In the genomic region with DNA sequence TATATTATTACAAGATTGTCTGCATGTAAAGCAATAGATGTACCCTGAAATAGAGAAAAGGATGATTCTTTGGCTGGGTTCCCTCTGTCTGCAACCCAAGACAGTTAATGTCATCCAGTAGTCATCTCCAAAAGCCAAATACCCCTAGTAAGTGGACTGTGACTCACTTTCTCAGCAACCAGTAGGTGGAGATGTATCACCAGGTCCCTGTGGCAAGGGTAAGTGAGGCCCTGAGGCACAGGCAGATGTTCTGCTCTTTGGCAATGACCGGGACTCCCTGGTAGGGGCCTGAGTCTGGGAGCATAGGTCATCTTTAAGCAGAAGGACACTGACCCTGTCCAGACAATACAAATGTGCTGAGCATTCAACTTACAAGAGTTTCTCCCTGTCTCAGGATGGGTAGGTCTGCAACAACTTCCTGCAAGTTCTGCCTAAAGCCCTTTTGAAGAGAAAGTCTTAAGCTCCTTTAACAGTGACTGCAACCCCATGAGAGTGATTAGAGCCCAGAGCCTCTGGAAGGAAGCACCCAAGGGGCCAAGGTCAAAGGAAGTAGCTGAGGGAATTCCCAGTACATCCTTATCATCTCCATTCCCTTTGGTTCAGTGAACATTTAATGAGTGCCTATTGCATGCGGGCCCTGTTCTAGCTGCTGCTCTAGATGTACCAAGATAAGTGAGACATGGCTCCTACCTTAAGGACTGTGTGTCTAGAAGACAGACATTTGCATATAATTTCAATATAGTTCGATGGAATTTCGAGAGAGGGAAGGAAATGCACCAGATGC, we compare ENCODE assay signal across 8 cellular contexts. TPM values are rescaled to one million over a fixed set of nuclear protein-coding genes. Genes with fewer than 3 reads are reported as not detected.
DNase-seq lines count a peak whose midpoint lies in the region; ATAC-seq and TF ChIP-seq lines count a peak whose summit lies in the region.

No MANE protein-coding gene starts in this region.

- no peak overlapping the region for H2BK120ac ChIP-seq in IMR-90 (ENCODE audit: low read depth, low read length)

- H2BK5ac ChIP-seq in IMR-90 (ENCODE audit: low read depth, low read length, poor library complexity, severe bottlenecking): no peak overlapping the region

- no peak overlapping the region for H2BK15ac ChIP-seq in IMR-90 (ENCODE audit: low read depth, low read length)

- no peak overlapping the region for H2AFZ ChIP-seq in IMR-90 (replicated peaks; ENCODE audit: low read length, poor library complexity)

- H2AK9ac ChIP-seq in IMR-90 (replicated peaks; ENCODE audit: low read depth, low read length, poor library complexity): no peak overlapping the region

- H3K23ac ChIP-seq in IMR-90 (ENCODE audit: low read depth, low read length): no peak overlapping the region

- H3K56ac ChIP-seq in IMR-90 (ENCODE audit: extremely low read depth, insufficient read depth, low read length): no peak overlapping the region

- TF ChIP-seq RAD21 in IMR-90 (IDR thresholded peaks at IDR 0.05; ENCODE audit: low read length) (peak; percentile 61), liver (IDR thresholded peaks at IDR 0.05) (peak; percentile 64 to 68)

- peaks cover under 1% of the 10 kb centered on the region; the same call in 1 of the 2 replicates for H3K36me3 ChIP-seq in BE2C
- peaks cover 71% of the 10 kb centered on the region for H3K36me3 ChIP-seq in IMR-90 (ENCODE audit: control insufficient read depth, insufficient read depth, low read length)
- no peaks in the 10 kb centered on the region for H3K36me3 ChIP-seq in liver (ENCODE audit: control insufficient read depth in 4 of 4, insufficient read depth in 3 of 4, low read depth in 1 of 4, low read length in 3 of 4)

- no peak overlapping the region for H3K4me3 ChIP-seq in BE2C (ENCODE audit: low read depth, low read length)
- H3K4me3 ChIP-seq in IMR-90 (ENCODE audit: insufficient read depth, low read depth, low read length): no peak overlapping the region
- no peak overlapping the region for H3K4me3 ChIP-seq in astrocyte of the cerebellum (ENCODE audit: low read depth, low read length)
- H3K4me3 ChIP-seq in liver (ENCODE audit: low read depth in 1 of 3, low read length in 3 of 3): no peak overlapping the region
- H3K4me3 ChIP-seq in lower leg skin (ENCODE audit: low read depth, poor library complexity, severe bottlenecking): no peak overlapping the region

- H4K91ac ChIP-seq in IMR-90 (ENCODE audit: insufficient read depth, low read depth, low read length): no peak overlapping the region

- H4K5ac ChIP-seq in IMR-90 (ENCODE audit: low read depth, low read length): no peak overlapping the region

- CTCF ChIA-PET in IMR-90 (lab: Yijun Ruan, JAX): interaction anchor here (1.0 to 1.7 kb wide), 2 partner anchors 14 to 24 kb away, joined by 3 to 4 read pairs; no protein-coding TSS in a partner anchor

- DNase-seq in BE2C (no peak), IMR-90 (peak; percentile 75), astrocyte of the cerebellum (ENCODE audit: low read depth) (no peak), lower leg skin (ENCODE audit: low spot score in 2 of 2) (no peak), NCI-H510A (lab: John Stamatoyannopoulos, UW) (no peak), NCI-H446 treated with DMSO at 0.1 percent for 48 hours (lab: John Stamatoyannopoulos, UW) (no peak)

- no peak for TF ChIP-seq POLR2A in IMR-90 (IDR thresholded peaks at IDR 0.05; ENCODE audit: low read depth, low read length)
- no peak for TF ChIP-seq POLR2A in lower leg skin (IDR thresholded peaks at IDR 0.05)

- no peak overlapping the region for H3K14ac ChIP-seq in IMR-90 (replicated peaks; ENCODE audit: low read depth, low read length)

- dilution Hi-C loops in IMR-90 (cut with HindIII; ENCODE audit: low sequenced_read_pairs, unreplicated experiment): no loop called here

- H3K4me1 ChIP-seq in BE2C (no peaks in the 10 kb centered on the region), IMR-90 (ENCODE audit: control insufficient read depth, insufficient read depth, low read length) (peaks cover 5% of the 10 kb centered on the region), liver (ENCODE audit: control insufficient read depth in 4 of 4, insufficient read depth in 4 of 4, low read length in 3 of 4) (peaks cover 0 to 5% (median 2%) of the 10 kb centered on the region in 4 donors)

- no peak overlapping the region for H4K8ac ChIP-seq in IMR-90 (ENCODE audit: low read depth in 2 of 2, low read length in 2 of 2)

- no peak overlapping the region for H3K4ac ChIP-seq in IMR-90 (ENCODE audit: low read depth, low read length)

- H3K9me3 ChIP-seq in BE2C: no peaks in the 10 kb centered on the region
- no peaks in the 10 kb centered on the region for H3K9me3 ChIP-seq in IMR-90 (ENCODE audit: control insufficient read depth, insufficient read depth, low read length)
- no peaks in the 10 kb centered on the region for H3K9me3 ChIP-seq in liver (ENCODE audit: control insufficient read depth in 4 of 4, low read length in 3 of 4)

- H3K4me2 ChIP-seq in IMR-90 (ENCODE audit: low read depth, low read length): no peak overlapping the region

- peaks cover 0 to 41% of the 10 kb centered on the region in 2 experiments; a peak in 2 of 4 replicates for H3K79me1 ChIP-seq in IMR-90 (ENCODE audit: low read depth in 1 of 2, low read length in 2 of 2)

- peaks cover 8% of the 10 kb centered on the region for H3K9me1 ChIP-seq in IMR-90 (ENCODE audit: insufficient read depth, low read length)

- in situ Hi-C loops in IMR-90 (cut with MboI; ENCODE audit: low sequenced_read_pairs): no loop called here
- in situ Hi-C loops in astrocyte of the cerebellum (cut with HindIII; ENCODE audit: low sequenced_read_pairs): no loop called here

- POLR2A ChIA-PET in IMR-90 (lab: Charles Lee; ENCODE audit: unreplicated experiment): no interaction called here

- intact Hi-C loops in IMR-90 (cut with micrococcal nuclease) (no loop called here), lower leg skin (cut with DNase I; ENCODE audit: low total_unique reads) (no loop called here)

- no peak overlapping the region for H3K18ac ChIP-seq in IMR-90 (ENCODE audit: low read depth, low read length)

- TF ChIP-seq CTCF in BE2C (IDR thresholded peaks at IDR 0.05; ENCODE audit: low read depth, low read length): peak; percentile 41
- peak; percentile 43 for TF ChIP-seq CTCF in IMR-90 (conservative IDR thresholded peaks at IDR 0.05; ENCODE audit: low read depth, low read length)
- TF ChIP-seq CTCF in astrocyte of the cerebellum (IDR thresholded peaks at IDR 0.05; ENCODE audit: low read depth, low read length, missing control alignments): peak; percentile 41
- TF ChIP-seq CTCF in liver (IDR thresholded peaks at IDR 0.05; ENCODE audit: low read depth, low read length, missing input control): peak; percentile 18
- no peak for TF ChIP-seq CTCF in lower leg skin (IDR thresholded peaks at IDR 0.05)

- no peak overlapping the region for H2AK5ac ChIP-seq in IMR-90 (ENCODE audit: low read depth, low read length)

- BruUV-seq in IMR-90 (replicated peaks; lab: Mats Ljungman, UMichigan): no TSS peak

- no peak overlapping the region for H2BK20ac ChIP-seq in IMR-90 (ENCODE audit: low read depth, low read length)

- 100% methylated on average over 2 of the region's 4 CpGs; no CpG with 5 or more reads in 1 of the 2 experiments for WGBS in IMR-90 (ENCODE audit: extremely low coverage in 2 of 2, insufficient read length in 1 of 2), 2 experiments
- 60% methylated on average over 4 of the region's 4 CpGs for WGBS in liver
- 76 to 77% methylated on average over 3 to 4 of the region's 4 CpGs for WGBS in lower leg skin, 2 donors

- no peak overlapping the region for H3K9ac ChIP-seq in IMR-90 (ENCODE audit: low read depth, low read length)
- no peak overlapping the region for H3K9ac ChIP-seq in liver (ENCODE audit: low read depth in 1 of 2, low read length in 2 of 2)

- H3K27ac ChIP-seq in IMR-90 (ENCODE audit: insufficient read depth, low read length): no peak overlapping the region
- no peak overlapping the region for H3K27ac ChIP-seq in liver (ENCODE audit: low read depth in 1 of 2, low read length in 2 of 2)

- ATAC-seq in IMR-90 (ENCODE audit: low read depth) (peak; percentile 82), HG02610 (IDR thresholded peaks at IDR 0.05; ENCODE audit: unreplicated experiment) (no peak)

- H3K27me3 ChIP-seq in BE2C (no peaks in the 10 kb centered on the region), IMR-90 (ENCODE audit: control insufficient read depth, insufficient read depth, low read length) (no peaks in the 10 kb centered on the region), liver (ENCODE audit: control insufficient read depth in 4 of 4, insufficient read depth in 4 of 4, low read length in 3 of 4) (no peaks in the 10 kb centered on the region)

- peaks cover 19% of the 10 kb centered on the region; the same call in 1 of the 2 replicates for H4K20me1 ChIP-seq in IMR-90 (ENCODE audit: insufficient read depth, low read length)

TF ChIP-seq in IMR-90, 13 proteins besides CTCF, POLR2A, EP300 and RAD21 (continues in another document):
- TF ChIP-seq RFX5 (IDR thresholded peaks at IDR 0.05; ENCODE audit: low read depth, low read length): no peak
- no peak for TF ChIP-seq CHD1 (IDR thresholded peaks at IDR 0.05; ENCODE audit: low read depth, low read length)
- 0 out of 2 replicates have a peak, but pooled peaks have one; percentile 18 for TF ChIP-seq FOS (IDR thresholded peaks at IDR 0.05; ENCODE audit: low read depth, low read length)

TF ChIP-seq in liver, 16 proteins besides CTCF, POLR2A, EP300 and RAD21:
- peak; percentile 86 for TF ChIP-seq NR2F2 (IDR thresholded peaks at IDR 0.05)
- no peak for TF ChIP-seq GABPA (IDR thresholded peaks at IDR 0.05 in 1 of 2, conservative IDR thresholded peaks at IDR 0.05 in 1 of 2)
TF ChIP-seq in liver: peak in this region for 1.

RNA-seq across cellular contexts. Expression of a gene that starts 31.9 kb away (rescaled TPM):
- polyA plus RNA-seq in BE2C (2012; ENCODE audit: insufficient read depth, insufficient read length, low read depth): 71.2 TPM
- total RNA-seq in IMR-90 (2012; rRNA removed) (33.5 and 39.2 TPM in 2 replicates), liver (1 to 10 TPM; 3.2 to 6.2 TPM), lower leg skin (100 to 1,000 TPM in 1 of 4 donors, 10 to 100 TPM in 3; 34.9 to 120 (median 64.5) TPM)
- polyA plus RNA-seq in IMR-90 (2012; rRNA removed) (72.8 and 79.3 TPM in 2 replicates), liver (1 to 10 TPM; 5.2 to 9.1 TPM)
- 40.7 and 76.8 TPM in 2 replicates for polyA plus RNA-seq in IMR-90 (2012; cell fraction: cytosol; rRNA removed)
- 20.7 and 30.4 TPM in 2 replicates for polyA plus RNA-seq in IMR-90 (2012; cell fraction: nucleus; rRNA removed; ENCODE audit: low replicate concordance)

Comparison
In these comparisons a context has a peak if more than half of its experiments do, and no peak if none do; other contexts are left out.
1. CTCF ChIP-seq: peak in BE2C (single experiment), IMR-90 (single experiment), astrocyte of the cerebellum (single experiment) and liver (single experiment); none in lower leg skin (0 of 3).